In the genomic region with DNA sequence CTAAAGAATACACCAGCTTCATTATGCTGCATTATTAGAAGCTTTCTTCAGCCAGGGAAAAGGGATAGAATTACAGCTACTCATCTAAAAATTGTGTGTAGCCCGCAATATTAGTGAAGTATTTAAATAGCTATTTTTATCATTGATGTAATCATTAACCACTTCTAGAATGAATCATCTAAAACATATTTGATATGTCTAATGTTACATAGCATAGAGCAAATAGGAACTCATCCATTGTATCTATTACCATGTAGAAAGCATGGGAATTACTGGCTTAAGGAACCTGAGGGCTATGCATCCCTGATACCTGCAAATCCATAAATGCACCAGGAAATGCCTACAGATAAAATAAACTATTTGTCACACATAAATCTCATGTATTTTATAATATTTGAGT, we compare ENCODE assay signal across 24 cellular contexts. TPM values are rescaled to one million over a fixed set of nuclear protein-coding genes. Genes with fewer than 3 reads are reported as not detected.
"Had no signal": no experiment of that assay in that cellular context is flagged by ENCODE, and none has a peak within 500 bp of the region (broad histone marks: within the 10 kb centered on the region; RNA-seq: fewer than 3 reads in every experiment).

No MANE protein-coding gene starts in this region.

- H3K36me3 Mint-ChIP-seq: mesothelial cell of epicardium; naive B cell; natural killer cell treated with Interleukin-12 subunit alpha and Interleukin-12 subunit beta and Interleukin-15 and Interleukin-18, amount 100 ng/mL, for 72 hours; stimulated activated effector memory CD8-positive, alpha-beta T cell treated with anti-CD3 and anti-CD28 coated beads, Interleukin-12 subunit alpha, Interleukin-12 subunit beta, amount 100 ng/mL, for 72 hours; type B pancreatic cell had no signal

- H3K27me3 Mint-ChIP-seq: dendritic cell treated with granulocyte-macrophage colony-stimulating factor and Interleukin-4, amounts not matched to agents 40 ng/mL and 50 ng/mL, for 4 days; natural killer cell treated with Interleukin-12 subunit alpha and Interleukin-12 subunit beta and Interleukin-15 and Interleukin-18, amount 100 ng/mL, for 72 hours; type B pancreatic cell had no signal

- ATAC-seq: esophagus mucosa; foreskin keratinocyte; gastroesophageal sphincter; heart left ventricle; left cardiac atrium; left lung; mucosa of descending colon; natural killer cell treated with Interleukin-12 subunit alpha and Interleukin-12 subunit beta and Interleukin-15 and Interleukin-18, amount 100 ng/mL, for 72 hours; sciatic nerve; stimulated activated effector memory CD8-positive, alpha-beta T cell treated with anti-CD3 and anti-CD28 coated beads, Interleukin-12 subunit alpha, Interleukin-12 subunit beta, amount 100 ng/mL, for 72 hours had no signal

- H3K27ac Mint-ChIP-seq: dendritic cell treated with granulocyte-macrophage colony-stimulating factor and Interleukin-4, amounts not matched to agents 40 ng/mL and 50 ng/mL, for 4 days; endodermal cell; mesothelial cell of epicardium; naive B cell; natural killer cell treated with Interleukin-12 subunit alpha and Interleukin-12 subunit beta and Interleukin-15 and Interleukin-18, amount 100 ng/mL, for 72 hours; stimulated activated effector memory CD8-positive, alpha-beta T cell treated with anti-CD3 and anti-CD28 coated beads, Interleukin-12 subunit alpha, Interleukin-12 subunit beta, amount 100 ng/mL, for 72 hours; type B pancreatic cell had no signal

- H3K9me3 Mint-ChIP-seq: dendritic cell treated with granulocyte-macrophage colony-stimulating factor and Interleukin-4, amounts not matched to agents 40 ng/mL and 50 ng/mL, for 4 days; endodermal cell; mesothelial cell of epicardium; natural killer cell treated with Interleukin-12 subunit alpha and Interleukin-12 subunit beta and Interleukin-15 and Interleukin-18, amount 100 ng/mL, for 72 hours; neural crest cell; type B pancreatic cell had no signal

- H3K4me3 Mint-ChIP-seq: dendritic cell treated with granulocyte-macrophage colony-stimulating factor and Interleukin-4, amounts not matched to agents 40 ng/mL and 50 ng/mL, for 4 days; endodermal cell; mesothelial cell of epicardium; naive B cell; natural killer cell treated with Interleukin-12 subunit alpha and Interleukin-12 subunit beta and Interleukin-15 and Interleukin-18, amount 100 ng/mL, for 72 hours; neural crest cell; stimulated activated effector memory CD8-positive, alpha-beta T cell treated with anti-CD3 and anti-CD28 coated beads, Interleukin-12 subunit alpha, Interleukin-12 subunit beta, amount 100 ng/mL, for 72 hours; type B pancreatic cell had no signal

- H3K4me1 Mint-ChIP-seq: mesothelial cell of epicardium; naive B cell; neural crest cell; stimulated activated effector memory CD8-positive, alpha-beta T cell treated with anti-CD3 and anti-CD28 coated beads, Interleukin-12 subunit alpha, Interleukin-12 subunit beta, amount 100 ng/mL, for 72 hours had no signal

- DNase-seq: colonic mucosa; effector CD8-positive, alpha-beta T cell; endodermal cell; foreskin keratinocyte; heart left ventricle; left cardiac atrium; left lung; mesenchymal stem cell; mucosa of descending colon; naive B cell; stimulated activated CD4-positive, alpha-beta T cell treated with anti-CD3 and anti-CD28 coated beads, Interleukin-2, amount 100 ng/mL, for 24 hours; stimulated activated CD4-positive, alpha-beta T cell treated with anti-CD3 and anti-CD28 coated beads, Interleukin-4, amount 100 ng/mL, for 24 hours; stimulated activated naive CD4-positive, alpha-beta T cell treated with Interleukin-2 at 50 U/mL for 16 hours; stomach; thyroid gland had no signal

RNA-seq across cellular contexts. Expression of gene VGLL3, which starts 54.5 kb away (rescaled TPM):
- total RNA-seq: natural killer cell treated with Interleukin-12 subunit alpha and Interleukin-12 subunit beta and Interleukin-15 and Interleukin-18, amount 100 ng/mL, for 72 hours had no signal
